In the genomic region with DNA sequence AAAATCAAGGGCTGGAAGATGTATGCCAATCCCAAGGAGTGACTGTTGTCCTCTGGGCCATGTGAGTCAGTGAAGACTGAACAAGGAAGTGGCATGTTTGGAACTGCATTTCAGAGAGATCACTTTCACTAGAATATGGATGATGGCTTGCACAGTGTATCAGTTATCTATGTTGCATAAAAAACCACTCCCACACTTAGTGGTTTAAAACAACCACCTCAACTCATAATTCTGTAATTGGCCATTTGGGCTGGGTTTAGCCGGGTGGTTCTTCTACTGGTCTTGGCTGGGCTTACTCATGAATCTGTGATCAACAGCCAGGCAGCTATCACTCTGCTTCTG, we compare ENCODE assay signal across 35 cellular contexts. TPM values are rescaled to one million over a fixed set of nuclear protein-coding genes. Genes with fewer than 3 reads are reported as not detected.
DNase-seq lines count a peak whose midpoint lies in the region; ATAC-seq, FAIRE-seq and TF ChIP-seq lines count a peak whose summit lies in the region.
"Had no signal": no experiment of that assay in that cellular context is flagged by ENCODE, and none has a peak within 500 bp of the region (broad histone marks: within the 10 kb centered on the region; RNA-seq: fewer than 3 reads in every experiment).

No MANE protein-coding gene starts in this region.

- H3F3A ChIP-seq in neural progenitor cell (ENCODE audit: low read depth): no peaks in the 10 kb centered on the region

- H3K9me3 Mint-ChIP-seq in neural progenitor cell (peaks cover 8% of the 10 kb centered on the region), chondrocyte (ENCODE audit: low read depth) (peaks cover 7% of the 10 kb centered on the region)
- H3K9me3 Mint-ChIP-seq: activated T-cell treated with anti-CD3 and anti-CD28 coated beads, Interleukin-2, amount 50 U/mL, for 72 hours had no signal

- TF ChIP-seq CTCF in epithelial cell of esophagus (IDR thresholded peaks at IDR 0.05; ENCODE audit: insufficient read depth, low read depth, low read length, missing control alignments): no peak
- TF ChIP-seq CTCF in neural progenitor cell (IDR thresholded peaks at IDR 0.05): no peak
- TF ChIP-seq CTCF in chondrocyte (IDR thresholded peaks at IDR 0.05): no peak

- H3K4me1 ChIP-seq in neural progenitor cell: no peaks in the 10 kb centered on the region
- H3K4me1 ChIP-seq: prostate gland had no signal

- H3K4me3 Mint-ChIP-seq in neural progenitor cell (no peak overlapping the region), chondrocyte (ENCODE audit: unreplicated experiment) (no peak overlapping the region)
- H3K4me3 Mint-ChIP-seq: activated T-cell treated with anti-CD3 and anti-CD28 coated beads, Interleukin-2, amount 50 U/mL, for 72 hours; memory B cell; WTC11 had no signal

- H3K27ac Mint-ChIP-seq in neural progenitor cell: peak overlapping the region; percentile 4
- H3K27ac Mint-ChIP-seq in chondrocyte (ENCODE audit: unreplicated experiment): no peak overlapping the region
- H3K27ac Mint-ChIP-seq: activated T-cell treated with anti-CD3 and anti-CD28 coated beads, Interleukin-2, amount 50 U/mL, for 72 hours; memory B cell; WTC11 had no signal

- DNase-seq in HTR-8/SVneo (ENCODE audit: insufficient read length, low spot score): no peak
- peak; percentile 41 for DNase-seq in MV-4-11 (lab: John Stamatoyannopoulos, UW)
- peak; percentile 96 for DNase-seq in epithelial cell of esophagus (ENCODE audit: low read depth)
- DNase-seq in neural progenitor cell (ENCODE audit: low spot score): no peak
- DNase-seq in NCI-H526 (lab: John Stamatoyannopoulos, UW): no peak
- no peak for DNase-seq in chondrocyte (ENCODE audit: low spot score)
- DNase-seq: activated CD4-positive, alpha-beta T cell treated with anti-CD3 and anti-CD28 coated beads, Interleukin-2, amount 50 U/mL, for 4 hours; activated naive CD4-positive, alpha-beta T cell treated with anti-CD3 and anti-CD28 coated beads, Interleukin-2, amount 50 U/mL, for 16 hours; activated T-cell treated with anti-CD3 and anti-CD28 coated beads, Interleukin-2, amount 50 U/mL, for 72 hours; amygdala; C1 segment of cervical spinal cord; Caco-2; effector CD8-positive, alpha-beta T cell; erythroblast; foreskin melanocyte; HCEC 1CT; heart right ventricle; Kasumi-1; left cardiac atrium; NCI-H1417; NCI-H2081; OCI-M1; SHP77; stimulated activated naive CD4-positive, alpha-beta T cell; SW 1271; T-helper 9 cell had no signal

- H3K9ac ChIP-seq in neural progenitor cell: no peak overlapping the region

- no peak overlapping the region for H2AFZ ChIP-seq in neural progenitor cell (replicated peaks)

- H3K36me3 Mint-ChIP-seq in neural progenitor cell (no peaks in the 10 kb centered on the region), chondrocyte (ENCODE audit: low read depth) (no peaks in the 10 kb centered on the region)
- H3K36me3 Mint-ChIP-seq: memory B cell had no signal

- no peak for ATAC-seq in HG03159 (IDR thresholded peaks at IDR 0.05; ENCODE audit: unreplicated experiment)
- ATAC-seq: activated T-cell treated with anti-CD3 and anti-CD28 coated beads, Interleukin-2, amount 50 U/mL, for 72 hours; heart right ventricle; left cardiac atrium; WTC11 had no signal

- no peaks in the 10 kb centered on the region for H3K9me3 ChIP-seq in neural progenitor cell (ENCODE audit: low read depth)
- H3K9me3 ChIP-seq: neutrophil, prostate gland, suprapubic skin had no signal

- no peaks in the 10 kb centered on the region for H3K36me3 ChIP-seq in neural progenitor cell
- H3K36me3 ChIP-seq: heart right ventricle, neutrophil, prostate gland, suprapubic skin had no signal

- H3K27me3 Mint-ChIP-seq in neural progenitor cell (ENCODE audit: insufficient read depth, low read depth): peaks cover 2% of the 10 kb centered on the region
- H3K27me3 Mint-ChIP-seq in chondrocyte (ENCODE audit: low read depth): no peaks in the 10 kb centered on the region

- H3K27ac ChIP-seq in neural progenitor cell: no peak overlapping the region
- H3K27ac ChIP-seq: heart right ventricle, neutrophil, prostate gland had no signal

- no peaks in the 10 kb centered on the region for H3K79me2 ChIP-seq in neural progenitor cell (ENCODE audit: low read depth)

- no peaks in the 10 kb centered on the region for H3K27me3 ChIP-seq in neural progenitor cell
- H3K27me3 ChIP-seq: suprapubic skin had no signal

- peaks cover 9% of the 10 kb centered on the region for H3K4me1 Mint-ChIP-seq in neural progenitor cell
- H3K4me1 Mint-ChIP-seq in chondrocyte (ENCODE audit: low read depth): peaks cover 23% of the 10 kb centered on the region
- H3K4me1 Mint-ChIP-seq: memory B cell had no signal

- no peak overlapping the region for H3K4me2 ChIP-seq in neural progenitor cell

- no peaks in the 10 kb centered on the region for H4K20me1 ChIP-seq in neural progenitor cell (ENCODE audit: low read depth)

- no peak overlapping the region for H3K4me3 ChIP-seq in epithelial cell of esophagus (ENCODE audit: low read length)
- no peak overlapping the region for H3K4me3 ChIP-seq in neural progenitor cell
- H3K4me3 ChIP-seq: heart right ventricle, prostate gland, suprapubic skin had no signal

- peak; percentile 48 for FAIRE-seq in HTR-8/SVneo (lab: Jason Lieb, UNC)
- FAIRE-seq: colon, GM19239, urothelium cell line had no signal

RNA-seq across cellular contexts. Expression of a gene that starts 15.4 kb away (rescaled TPM):
- total RNA-seq in neural progenitor cell (ENCODE audit: low replicate concordance) (not detected in 2 replicates), chondrocyte (not detected in 3 replicates)
- total RNA-seq: activated T-cell treated with anti-CD3 and anti-CD28 coated beads, Interleukin-2, amount 50 U/mL, for 72 hours had no signal

Comparison
In these comparisons a context has a peak if more than half of its experiments do, and no peak if none do; other contexts are left out.
1. DNase-seq: peak in MV-4-11 (single experiment) and epithelial cell of esophagus (single experiment); none in HTR-8/SVneo (single experiment), neural progenitor cell (single experiment), NCI-H526 (0 of 2) and chondrocyte (single experiment).